ENCODE assay signal across 25 cellular contexts in genomic region chr1:39342776-39343175, GRCh38.
"Had no signal": no experiment of that assay in that cellular context is flagged by ENCODE, and none has a peak within 500 bp of the region (broad histone marks: within the 10 kb centered on the region; RNA-seq: fewer than 3 reads in every experiment).

No MANE protein-coding gene starts in this region.

- FAIRE-seq: colon, keratinocyte, pancreas, small intestine had no signal

- H3K4me1 Mint-ChIP-seq: naive thymus-derived CD8-positive, alpha-beta T cell; neural crest cell had no signal

- H3K9me3 Mint-ChIP-seq: naive thymus-derived CD8-positive, alpha-beta T cell; neural crest cell had no signal

- H3K9me3 ChIP-seq: gastrocnemius medialis, lower lobe of right lung, neutrophil, pancreas, right lobe of liver, stomach, thyroid gland had no signal

- ATAC-seq: esophagus mucosa; gastrocnemius medialis; left ventricle myocardium superior; lower lobe of right lung; naive thymus-derived CD8-positive, alpha-beta T cell; pancreas; right lobe of liver had no signal

- H3K4me3 Mint-ChIP-seq: naive thymus-derived CD8-positive, alpha-beta T cell; neural crest cell had no signal

- H3K27ac ChIP-seq: epithelial cell of prostate, gastrocnemius medialis, lower lobe of right lung, neutrophil, pancreas, right lobe of liver, stomach, thyroid gland had no signal

- H3K4me3 ChIP-seq: dorsolateral prefrontal cortex, gastrocnemius medialis, lower lobe of right lung, pancreas, right lobe of liver, stomach, thyroid gland had no signal

- H3K27me3 ChIP-seq: dorsolateral prefrontal cortex, gastrocnemius medialis, neutrophil, pancreas, right lobe of liver, stomach, thyroid gland had no signal

- H3K27me3 Mint-ChIP-seq: naive thymus-derived CD8-positive, alpha-beta T cell; progenitor cell of endocrine pancreas had no signal

- DNase-seq: dorsolateral prefrontal cortex; effector CD4-positive, alpha-beta T cell; foreskin fibroblast; gastrocnemius medialis; head of caudate nucleus; left ventricle myocardium superior; lower lobe of right lung; naive thymus-derived CD8-positive, alpha-beta T cell; pancreas; right lobe of liver; small intestine; stimulated activated CD4-positive, alpha-beta T cell treated with anti-CD3 and anti-CD28 coated beads, Interleukin-15, amount 100 ng/mL, for 24 hours; stimulated activated CD4-positive, alpha-beta T cell treated with anti-CD3 and anti-CD28 coated beads, Interleukin-2, amount 100 ng/mL, for 48 hours; stimulated activated CD8-positive, alpha-beta memory T cell treated with anti-CD3 and anti-CD28 coated beads, Interleukin-4, amount 100 ng/mL, for 48 hours; stimulated activated naive CD4-positive, alpha-beta T cell treated with Interleukin-2 at 50 U/mL for 16 hours; stomach; thyroid gland; trophoblast cell had no signal

- H3K4me1 ChIP-seq: gastrocnemius medialis, lower lobe of right lung, pancreas, right lobe of liver had no signal
